In genomic region chr2:87471478-87471877, GRCh38 we compare ENCODE assay signal across 8 cellular contexts.
DNase-seq lines count a peak whose midpoint lies in the region; ATAC-seq and TF ChIP-seq lines count a peak whose summit lies in the region.
"Not testable (repeated sequence)": the region's sequence is repeated elsewhere in the genome, so short reads cannot be mapped to it uniquely, and the experiment has no call there.

No MANE protein-coding gene starts in this region.

- not testable (repeated sequence) for H3K9me3 ChIP-seq in CD4-positive, CD25-positive, alpha-beta regulatory T cell (ENCODE audit: control insufficient read depth in 2 of 2, low read length in 2 of 2); KOPT-K1 (ENCODE audit: insufficient read depth, low read length, poor library complexity, severe bottlenecking)

- peak overlapping the region; percentile 44 for H3K4me3 ChIP-seq in CD4-positive, CD25-positive, alpha-beta regulatory T cell (ENCODE audit: low read depth, low read length)
- H3K4me3 ChIP-seq in astrocyte of the cerebellum (ENCODE audit: low read depth, low read length); epithelial cell of proximal tubule (ENCODE audit: low read depth, low read length): not testable (repeated sequence)

- POLR2A ChIA-PET in activated CD4-positive, alpha-beta memory T cell treated with anti-CD3 and anti-CD28 coated beads for 36 hours (lab: Charles Lee): not testable (repeated sequence)

- H3K36me3 Mint-ChIP-seq in CD4-positive, CD25-positive, alpha-beta regulatory T cell; memory B cell: not testable (repeated sequence)
- peaks cover 12% of the 10 kb centered on the region for H3K36me3 Mint-ChIP-seq in activated CD4-positive, alpha-beta memory T cell treated with anti-CD3 and anti-CD28 coated beads for 36 hours
- peaks cover 32% of the 10 kb centered on the region for H3K36me3 Mint-ChIP-seq in activated T-helper 2 cell treated with anti-CD3 and anti-CD28 coated beads, Interferon-gamma antibody, Interleukin-2, Interleukin-4, amounts not matched to agents 10 μg/mL and 5 μg/mL and 100 μg/mL, durations not matched to agents 14 hours and 24 hours and 36 hours (ENCODE audit: low read depth)
- H3K36me3 Mint-ChIP-seq in stimulated activated effector memory CD8-positive, alpha-beta T cell treated with anti-CD3 and anti-CD28 coated beads, Interleukin-12 subunit alpha, Interleukin-12 subunit beta, amount 100 ng/mL, for 72 hours: peaks cover 32% of the 10 kb centered on the region

- peak overlapping the region; percentile 71 for H3K27ac ChIP-seq in CD4-positive, CD25-positive, alpha-beta regulatory T cell (ENCODE audit: insufficient read depth, low read length, poor library complexity, severe bottlenecking)
- H3K27ac ChIP-seq in KOPT-K1 (ENCODE audit: low read depth, low read length, poor library complexity, severe bottlenecking): peak overlapping the region; percentile 78

- H3K27ac Mint-ChIP-seq in CD4-positive, CD25-positive, alpha-beta regulatory T cell: peak overlapping the region in 2 of 3 donors; percentile 91 to 97
- H3K27ac Mint-ChIP-seq in activated CD4-positive, alpha-beta memory T cell treated with anti-CD3 and anti-CD28 coated beads for 36 hours: peak overlapping the region; percentile 98
- H3K27ac Mint-ChIP-seq in activated T-helper 2 cell treated with anti-CD3 and anti-CD28 coated beads, Interferon-gamma antibody, Interleukin-2, Interleukin-4, amounts not matched to agents 10 μg/mL and 5 μg/mL and 100 μg/mL, durations not matched to agents 14 hours and 24 hours and 36 hours: peak overlapping the region; percentile 91
- H3K27ac Mint-ChIP-seq in memory B cell: peak overlapping the region; percentile 78
- H3K27ac Mint-ChIP-seq in stimulated activated effector memory CD8-positive, alpha-beta T cell treated with anti-CD3 and anti-CD28 coated beads, Interleukin-12 subunit alpha, Interleukin-12 subunit beta, amount 100 ng/mL, for 72 hours: peak overlapping the region; percentile 95

- peaks cover 7 to 42% (median 17%) of the 10 kb centered on the region in 4 donors for H3K4me1 Mint-ChIP-seq in CD4-positive, CD25-positive, alpha-beta regulatory T cell
- peaks cover 42% of the 10 kb centered on the region for H3K4me1 Mint-ChIP-seq in activated CD4-positive, alpha-beta memory T cell treated with anti-CD3 and anti-CD28 coated beads for 36 hours (ENCODE audit: low read depth)
- peaks cover 26% of the 10 kb centered on the region for H3K4me1 Mint-ChIP-seq in activated T-helper 2 cell treated with anti-CD3 and anti-CD28 coated beads, Interferon-gamma antibody, Interleukin-2, Interleukin-4, amounts not matched to agents 10 μg/mL and 5 μg/mL and 100 μg/mL, durations not matched to agents 14 hours and 24 hours and 36 hours (ENCODE audit: low read depth)
- H3K4me1 Mint-ChIP-seq in memory B cell: peaks cover 12% of the 10 kb centered on the region
- H3K4me1 Mint-ChIP-seq in stimulated activated effector memory CD8-positive, alpha-beta T cell treated with anti-CD3 and anti-CD28 coated beads, Interleukin-12 subunit alpha, Interleukin-12 subunit beta, amount 100 ng/mL, for 72 hours: peaks cover 19% of the 10 kb centered on the region

- H3K27me3 Mint-ChIP-seq in CD4-positive, CD25-positive, alpha-beta regulatory T cell; activated CD4-positive, alpha-beta memory T cell treated with anti-CD3 and anti-CD28 coated beads for 36 hours; activated T-helper 2 cell treated with anti-CD3 and anti-CD28 coated beads, Interferon-gamma antibody, Interleukin-2, Interleukin-4, amounts not matched to agents 10 μg/mL and 5 μg/mL and 100 μg/mL, durations not matched to agents 14 hours and 24 hours and 36 hours (ENCODE audit: low read depth); memory B cell: not testable (repeated sequence)

- peaks cover 34% of the 10 kb centered on the region for H3K4me1 ChIP-seq in CD4-positive, CD25-positive, alpha-beta regulatory T cell (ENCODE audit: control insufficient read depth, insufficient read depth, low read length, poor library complexity, severe bottlenecking)

- CTCF ChIA-PET in activated CD4-positive, alpha-beta memory T cell treated with anti-CD3 and anti-CD28 coated beads for 36 hours (lab: Charles Lee): not testable (repeated sequence)

- not testable (repeated sequence) for ATAC-seq in CD4-positive, CD25-positive, alpha-beta regulatory T cell (ENCODE audit: low read depth in 2 of 2); memory B cell (ENCODE audit: low read depth); stimulated activated effector memory CD8-positive, alpha-beta T cell treated with anti-CD3 and anti-CD28 coated beads, Interleukin-12 subunit alpha, Interleukin-12 subunit beta, amount 100 ng/mL, for 72 hours

- in situ Hi-C loops in astrocyte of the cerebellum (cut with HindIII; ENCODE audit: low sequenced_read_pairs): not testable (repeated sequence)

- not testable (repeated sequence) for DNase-seq in CD4-positive, CD25-positive, alpha-beta regulatory T cell; activated CD4-positive, alpha-beta memory T cell treated with anti-CD3 and anti-CD28 coated beads for 36 hours; activated T-helper 2 cell treated with anti-CD3 and anti-CD28 coated beads, Interferon-gamma antibody, Interleukin-2, Interleukin-4, amounts not matched to agents 10 μg/mL and 5 μg/mL and 100 μg/mL, durations not matched to agents 14 hours and 24 hours and 36 hours (ENCODE audit: low spot score); astrocyte of the cerebellum (ENCODE audit: low read depth); epithelial cell of proximal tubule (ENCODE audit: low read depth); memory B cell (ENCODE audit: low spot score in 2 of 2); stimulated activated effector memory CD8-positive, alpha-beta T cell treated with anti-CD3 and anti-CD28 coated beads, Interleukin-12 subunit alpha, Interleukin-12 subunit beta, amount 100 ng/mL, for 72 hours (ENCODE audit: low spot score in 2 of 2)

- TF ChIP-seq CTCF in astrocyte of the cerebellum (IDR thresholded peaks at IDR 0.05; ENCODE audit: low read depth, low read length, missing control alignments) (peak; percentile 1), epithelial cell of proximal tubule (conservative IDR thresholded peaks at IDR 0.05; ENCODE audit: low read depth, low read length) (peak; percentile 24)

- not testable (repeated sequence) for H3K9me3 Mint-ChIP-seq in CD4-positive, CD25-positive, alpha-beta regulatory T cell; activated CD4-positive, alpha-beta memory T cell treated with anti-CD3 and anti-CD28 coated beads for 36 hours; activated T-helper 2 cell treated with anti-CD3 and anti-CD28 coated beads, Interferon-gamma antibody, Interleukin-2, Interleukin-4, amounts not matched to agents 10 μg/mL and 5 μg/mL and 100 μg/mL, durations not matched to agents 14 hours and 24 hours and 36 hours; memory B cell; stimulated activated effector memory CD8-positive, alpha-beta T cell treated with anti-CD3 and anti-CD28 coated beads, Interleukin-12 subunit alpha, Interleukin-12 subunit beta, amount 100 ng/mL, for 72 hours

- not testable (repeated sequence) for H3K36me3 ChIP-seq in CD4-positive, CD25-positive, alpha-beta regulatory T cell (ENCODE audit: control insufficient read depth, insufficient read depth, low read length); KOPT-K1 (ENCODE audit: insufficient read depth, low read length)

- intact Hi-C loops in activated CD4-positive, alpha-beta memory T cell treated with anti-CD3 and anti-CD28 coated beads for 36 hours (cut with micrococcal nuclease); activated T-helper 2 cell treated with anti-CD3 and anti-CD28 coated beads, Interferon-gamma antibody, Interleukin-2, Interleukin-4, amounts not matched to agents 10 μg/mL and 5 μg/mL and 100 μg/mL, durations not matched to agents 14 hours and 24 hours and 36 hours (cut with micrococcal nuclease): not testable (repeated sequence)

- H3K4me3 Mint-ChIP-seq in CD4-positive, CD25-positive, alpha-beta regulatory T cell: peak overlapping the region; percentile 82 to 95 (median 86)
- H3K4me3 Mint-ChIP-seq in activated CD4-positive, alpha-beta memory T cell treated with anti-CD3 and anti-CD28 coated beads for 36 hours: peak overlapping the region; percentile 89
- peak overlapping the region; percentile 83 for H3K4me3 Mint-ChIP-seq in activated T-helper 2 cell treated with anti-CD3 and anti-CD28 coated beads, Interferon-gamma antibody, Interleukin-2, Interleukin-4, amounts not matched to agents 10 μg/mL and 5 μg/mL and 100 μg/mL, durations not matched to agents 14 hours and 24 hours and 36 hours (ENCODE audit: low read depth)
- not testable (repeated sequence) for H3K4me3 Mint-ChIP-seq in memory B cell
- peak overlapping the region; percentile 76 for H3K4me3 Mint-ChIP-seq in stimulated activated effector memory CD8-positive, alpha-beta T cell treated with anti-CD3 and anti-CD28 coated beads, Interleukin-12 subunit alpha, Interleukin-12 subunit beta, amount 100 ng/mL, for 72 hours

- H3K27me3 ChIP-seq in CD4-positive, CD25-positive, alpha-beta regulatory T cell (ENCODE audit: control insufficient read depth, insufficient read depth, low read length): not testable (repeated sequence)
